In genomic region chr11:47642099-47642855, GRCh38 we compare ENCODE assay signal across 1 cellular context.
TF ChIP-seq lines count a peak whose summit lies in the region.

MTCH2 (minus strand) TSS chr11:47642559; CDS start chr11:47642465, 94 bp downstream.

TF ChIP-seq in HepG2, 621 proteins besides CTCF, POLR2A, EP300 and RAD21 (continued from another document and continues in another):
- TF ChIP-seq ZNF740 (CRISPR knock-in tag; IDR thresholded peaks at IDR 0.05) (no peak), KDM1A (CRISPR knock-in tag; IDR thresholded peaks at IDR 0.05) (no peak), MZF1 (CRISPR knock-in tag; IDR thresholded peaks at IDR 0.05; ENCODE audit: borderline replicate concordance) (no peak), JDP2 (CRISPR knock-in tag; IDR thresholded peaks at IDR 0.05; ENCODE audit: borderline replicate concordance) (no peak), ZMYM2 (CRISPR knock-in tag; IDR thresholded peaks at IDR 0.05) (no peak), GABPA (IDR thresholded peaks at IDR 0.05; ENCODE audit: low read depth, low read length) (no peak), GABPA (CRISPR knock-in tag; IDR thresholded peaks at IDR 0.05; ENCODE audit: low read depth) (peak; percentile 59; the same call in 1 of the 2 replicates), XRCC5 (optimal IDR thresholded peaks at IDR 0.05; ENCODE audit: low read length) (peak; percentile 60), ZC3H4 (CRISPR knock-in tag; IDR thresholded peaks at IDR 0.05; ENCODE audit: borderline replicate concordance) (peak; percentile 61; the same call in 1 of the 2 replicates), ZBTB20 (CRISPR knock-in tag; IDR thresholded peaks at IDR 0.05; ENCODE audit: borderline replicate concordance, low read depth) (no peak), CBX2 (IDR thresholded peaks at IDR 0.05; ENCODE audit: low read depth, low read length) (no peak), CBX2 (CRISPR knock-in tag; IDR thresholded peaks at IDR 0.05; ENCODE audit: low read depth) (0 out of 2 replicates have a peak, but pooled peaks have one; percentile 78), CENPBD1 (CRISPR knock-in tag; IDR thresholded peaks at IDR 0.05; ENCODE audit: borderline replicate concordance, low read depth) (no peak), ELK4 (CRISPR knock-in tag; IDR thresholded peaks at IDR 0.05; ENCODE audit: borderline replicate concordance) (no peak), KDM5B (CRISPR knock-in tag; IDR thresholded peaks at IDR 0.05; ENCODE audit: borderline replicate concordance) (peak; percentile 96), ZFP1 (CRISPR knock-in tag; IDR thresholded peaks at IDR 0.05) (no peak), HNRNPUL1 (IDR thresholded peaks at IDR 0.05; ENCODE audit: low read depth, low read length) (no peak), KDM2A (CRISPR knock-in tag; IDR thresholded peaks at IDR 0.05; ENCODE audit: borderline replicate concordance, low read depth) (peak; percentile 96), ZNF773 (CRISPR knock-in tag; IDR thresholded peaks at IDR 0.05; ENCODE audit: borderline replicate concordance) (no peak; the same call in 1 of the 2 replicates), ATF6 (CRISPR knock-in tag; conservative IDR thresholded peaks at IDR 0.05) (0 out of 2 replicates have a peak, but pooled peaks have one; percentile 4), ZFP41 (CRISPR knock-in tag; IDR thresholded peaks at IDR 0.05; ENCODE audit: borderline replicate concordance) (no peak; the same call in 1 of the 2 replicates), USF2 (IDR thresholded peaks at IDR 0.05; ENCODE audit: low read depth, low read length) (peak; percentile 82), USF2 (CRISPR knock-in tag; IDR thresholded peaks at IDR 0.05; ENCODE audit: borderline replicate concordance) (peak; percentile 81; the same call in 1 of the 2 replicates), ZNF44 (CRISPR knock-in tag; IDR thresholded peaks at IDR 0.05) (peak; percentile 42; the same call in 1 of the 2 replicates), YY1 (IDR thresholded peaks at IDR 0.05; ENCODE audit: insufficient read depth, insufficient replicate concordance, low read depth, low read length) (peak; percentile 95), KDM5A (IDR thresholded peaks at IDR 0.05; ENCODE audit: borderline replicate concordance, low read length) (peak; percentile 60; the same call in 1 of the 2 replicates), ZNF724P (CRISPR knock-in tag; IDR thresholded peaks at IDR 0.05; ENCODE audit: borderline replicate concordance) (peak; percentile 94), SOX13 (IDR thresholded peaks at IDR 0.05) (no peak; the same call in 1 of the 2 replicates), SOX13 (CRISPR knock-in tag; conservative IDR thresholded peaks at IDR 0.05 in 1 of 2, IDR thresholded peaks at IDR 0.05 in 1 of 2) (peak in 1 of 2 experiments; percentile 22; a peak in 2 of 4 replicates), GATA4 (IDR thresholded peaks at IDR 0.05; ENCODE audit: borderline replicate concordance, low read depth) (peak; percentile 48), ATF4 (CRISPR knock-in tag; IDR thresholded peaks at IDR 0.05) (no peak; a peak in 1 of 4 replicates), NFE2L1 (CRISPR knock-in tag; IDR thresholded peaks at IDR 0.05; ENCODE audit: borderline replicate concordance) (no peak), ISX (CRISPR knock-in tag; conservative IDR thresholded peaks at IDR 0.05) (0 out of 2 replicates have a peak, but pooled peaks have one; percentile 34), ZNF562 (CRISPR knock-in tag; IDR thresholded peaks at IDR 0.05; ENCODE audit: borderline replicate concordance) (no peak), UBTF (CRISPR knock-in tag; IDR thresholded peaks at IDR 0.05) (peak; percentile 96), HNRNPL (IDR thresholded peaks at IDR 0.05; ENCODE audit: low read depth, low read length) (no peak), MIER3 (CRISPR knock-in tag; IDR thresholded peaks at IDR 0.05; ENCODE audit: borderline replicate concordance) (peak; percentile 16; the same call in 1 of the 2 replicates), MBD4 (IDR thresholded peaks at IDR 0.05; ENCODE audit: borderline replicate concordance, low read length) (no peak), MEIS2 (CRISPR knock-in tag; IDR thresholded peaks at IDR 0.05) (peak; percentile 43; the same call in 1 of the 2 replicates), ZNF367 (CRISPR knock-in tag; IDR thresholded peaks at IDR 0.05; ENCODE audit: borderline replicate concordance) (peak; percentile 91), ZNF281 (CRISPR knock-in tag; IDR thresholded peaks at IDR 0.05; ENCODE audit: borderline replicate concordance) (peak; percentile 18; the same call in 1 of the 2 replicates), SIN3A (IDR thresholded peaks at IDR 0.05; ENCODE audit: borderline replicate concordance, low read depth, low read length) (peak; percentile 46; the same call in 1 of the 2 replicates), FOXP4 (CRISPR knock-in tag; IDR thresholded peaks at IDR 0.05) (peak; percentile 63; the same call in 1 of the 2 replicates), RNF219 (CRISPR knock-in tag; IDR thresholded peaks at IDR 0.05) (no peak; the same call in 1 of the 2 replicates), SNAPC5 (CRISPR knock-in tag; IDR thresholded peaks at IDR 0.05; ENCODE audit: borderline replicate concordance) (0 out of 2 replicates have a peak, but pooled peaks have one; percentile 63)
